In the genomic region with DNA sequence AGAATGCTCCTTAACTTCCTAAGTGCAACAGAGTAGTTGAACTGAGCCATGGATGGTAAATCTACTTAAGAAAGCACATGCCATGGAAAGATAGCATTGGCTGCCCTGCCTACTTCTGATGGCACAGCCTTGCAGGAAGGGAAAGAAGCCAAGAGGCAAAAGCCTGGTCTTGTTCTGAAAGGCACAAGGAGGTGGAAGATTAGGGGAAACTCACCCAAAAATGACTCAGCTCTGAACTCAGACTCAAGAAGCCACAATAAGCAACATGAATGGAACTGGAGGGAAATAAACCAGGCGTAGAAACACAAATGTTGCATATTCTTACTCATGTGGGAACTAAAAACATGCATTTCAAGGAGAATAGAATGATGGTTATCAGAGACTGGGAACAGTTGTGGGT, we compare ENCODE assay signal across 10 cellular contexts. TPM values are rescaled to one million over a fixed set of nuclear protein-coding genes. Genes with fewer than 3 reads are reported as not detected.
DNase-seq lines count a peak whose midpoint lies in the region; ATAC-seq and TF ChIP-seq lines count a peak whose summit lies in the region.
"Had no signal": no experiment of that assay in that cellular context is flagged by ENCODE, and none has a peak within 500 bp of the region (broad histone marks: within the 10 kb centered on the region; RNA-seq: fewer than 3 reads in every experiment).

No MANE protein-coding gene starts in this region.

- POLR2A ChIA-PET in MCF 10A (lab: Yijun Ruan, JAX) = no interaction called here

- TF ChIP-seq CTCF in GM13976 (IDR thresholded peaks at IDR 0.05; ENCODE audit: borderline replicate concordance, control extremely low read depth, extremely low read depth, insufficient read depth, missing control alignments) = no peak
- no peak for TF ChIP-seq CTCF in MCF 10A (IDR thresholded peaks at IDR 0.05; ENCODE audit: unreplicated experiment)

- CTCF ChIA-PET in MCF 10A (lab: Yijun Ruan, JAX) = no interaction called here

- intact Hi-C loops in activated T-helper 2 cell treated with anti-CD3 and anti-CD28 coated beads, Interferon-gamma antibody, Interleukin-2, Interleukin-4, amounts not matched to agents 10 μg/mL and 5 μg/mL and 100 μg/mL, durations not matched to agents 14 hours and 24 hours and 36 hours (cut with micrococcal nuclease) = no loop called here
- intact Hi-C loops in MCF 10A (cut with micrococcal nuclease) = no loop called here

- in situ Hi-C loops in GM13976 (cut with MboI; ENCODE audit: low sequenced_read_pairs, unreplicated experiment) = no loop called here

- H3K36me3 Mint-ChIP-seq in activated T-helper 2 cell treated with anti-CD3 and anti-CD28 coated beads, Interferon-gamma antibody, Interleukin-2, Interleukin-4, amounts not matched to agents 10 μg/mL and 5 μg/mL and 100 μg/mL, durations not matched to agents 14 hours and 24 hours and 36 hours (ENCODE audit: low read depth) = no peaks in the 10 kb centered on the region
- H3K36me3 Mint-ChIP-seq in MCF 10A (ENCODE audit: insufficient read depth, unreplicated experiment) = no peaks in the 10 kb centered on the region

- H3K9me3 Mint-ChIP-seq in activated T-helper 2 cell treated with anti-CD3 and anti-CD28 coated beads, Interferon-gamma antibody, Interleukin-2, Interleukin-4, amounts not matched to agents 10 μg/mL and 5 μg/mL and 100 μg/mL, durations not matched to agents 14 hours and 24 hours and 36 hours = peaks cover 4% of the 10 kb centered on the region
- H3K9me3 Mint-ChIP-seq in MCF 10A (ENCODE audit: unreplicated experiment) = no peaks in the 10 kb centered on the region

- peak; percentile 14 for DNase-seq in GM13976 (ENCODE audit: low spot score)
- DNase-seq in activated T-helper 2 cell treated with anti-CD3 and anti-CD28 coated beads, Interferon-gamma antibody, Interleukin-2, Interleukin-4, amounts not matched to agents 10 μg/mL and 5 μg/mL and 100 μg/mL, durations not matched to agents 14 hours and 24 hours and 36 hours (ENCODE audit: low spot score) = no peak
- no peak for DNase-seq in activated gamma-delta T cell treated with Interleukin-2 at 50 U/mL for 16 hours
- no peak for DNase-seq in MCF 10A (ENCODE audit: unreplicated experiment)
- DNase-seq in NCI-H2081 (lab: John Stamatoyannopoulos, UW) = no peak
- DNase-seq: amniotic stem cell, NCI-H2029 had no signal

- H3K27me3 Mint-ChIP-seq in activated T-helper 2 cell treated with anti-CD3 and anti-CD28 coated beads, Interferon-gamma antibody, Interleukin-2, Interleukin-4, amounts not matched to agents 10 μg/mL and 5 μg/mL and 100 μg/mL, durations not matched to agents 14 hours and 24 hours and 36 hours (ENCODE audit: low read depth) = peaks cover 19% of the 10 kb centered on the region
- H3K27me3 Mint-ChIP-seq in MCF 10A (ENCODE audit: insufficient read depth, unreplicated experiment) = peaks cover 34% of the 10 kb centered on the region

- peaks cover 16% of the 10 kb centered on the region for H3K4me1 Mint-ChIP-seq in activated T-helper 2 cell treated with anti-CD3 and anti-CD28 coated beads, Interferon-gamma antibody, Interleukin-2, Interleukin-4, amounts not matched to agents 10 μg/mL and 5 μg/mL and 100 μg/mL, durations not matched to agents 14 hours and 24 hours and 36 hours (ENCODE audit: low read depth)
- H3K4me1 Mint-ChIP-seq in MCF 10A (ENCODE audit: insufficient read depth, unreplicated experiment) = no peaks in the 10 kb centered on the region

- no TSS peak for BruUV-seq in MCF 10A (replicated peaks; lab: Mats Ljungman, UMichigan)

- H3K4me3 Mint-ChIP-seq in activated T-helper 2 cell treated with anti-CD3 and anti-CD28 coated beads, Interferon-gamma antibody, Interleukin-2, Interleukin-4, amounts not matched to agents 10 μg/mL and 5 μg/mL and 100 μg/mL, durations not matched to agents 14 hours and 24 hours and 36 hours (ENCODE audit: low read depth) = no peak overlapping the region
- no peak overlapping the region for H3K4me3 Mint-ChIP-seq in MCF 10A (ENCODE audit: unreplicated experiment)

- ATAC-seq in GM19452 (IDR thresholded peaks at IDR 0.05; ENCODE audit: unreplicated experiment) (peak; percentile 51), HG03139 (IDR thresholded peaks at IDR 0.05; ENCODE audit: unreplicated experiment) (peak; percentile 35), SK-N-SH treated with all-trans-retinoic acid at 6 μM for 48 hours (no peak)

- peak overlapping the region; percentile 48 for H3K27ac Mint-ChIP-seq in activated T-helper 2 cell treated with anti-CD3 and anti-CD28 coated beads, Interferon-gamma antibody, Interleukin-2, Interleukin-4, amounts not matched to agents 10 μg/mL and 5 μg/mL and 100 μg/mL, durations not matched to agents 14 hours and 24 hours and 36 hours
- H3K27ac Mint-ChIP-seq in MCF 10A (ENCODE audit: low read depth, unreplicated experiment) = no peak overlapping the region

TF ChIP-seq in SK-N-SH treated with all-trans-retinoic acid at 6 μM for 48 hours, 23 proteins besides CTCF, POLR2A, EP300 and RAD21:
- TF ChIP-seq ZFP3 (CRISPR knock-in tag; IDR thresholded peaks at IDR 0.05) = no peak
- TF ChIP-seq, protein P1, sequence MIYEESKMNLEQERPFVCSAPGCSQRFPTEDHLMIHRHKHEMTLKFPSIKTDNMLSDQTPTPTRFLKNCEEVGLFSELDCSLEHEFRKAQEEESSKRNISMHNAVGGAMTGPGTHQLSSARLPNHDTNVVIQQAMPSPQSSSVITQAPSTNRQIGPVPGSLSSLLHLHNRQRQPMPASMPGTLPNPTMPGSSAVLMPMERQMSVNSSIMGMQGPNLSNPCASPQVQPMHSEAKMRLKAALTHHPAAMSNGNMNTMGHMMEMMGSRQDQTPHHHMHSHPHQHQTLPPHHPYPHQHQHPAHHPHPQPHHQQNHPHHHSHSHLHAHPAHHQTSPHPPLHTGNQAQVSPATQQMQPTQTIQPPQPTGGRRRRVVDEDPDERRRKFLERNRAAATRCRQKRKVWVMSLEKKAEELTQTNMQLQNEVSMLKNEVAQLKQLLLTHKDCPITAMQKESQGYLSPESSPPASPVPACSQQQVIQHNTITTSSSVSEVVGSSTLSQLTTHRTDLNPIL (CRISPR knock-in tag; IDR thresholded peaks at IDR 0.05; ENCODE audit: low read depth) = no peak
- no peak for TF ChIP-seq OSR1 (CRISPR knock-in tag; IDR thresholded peaks at IDR 0.05)
- TF ChIP-seq, protein P2, sequence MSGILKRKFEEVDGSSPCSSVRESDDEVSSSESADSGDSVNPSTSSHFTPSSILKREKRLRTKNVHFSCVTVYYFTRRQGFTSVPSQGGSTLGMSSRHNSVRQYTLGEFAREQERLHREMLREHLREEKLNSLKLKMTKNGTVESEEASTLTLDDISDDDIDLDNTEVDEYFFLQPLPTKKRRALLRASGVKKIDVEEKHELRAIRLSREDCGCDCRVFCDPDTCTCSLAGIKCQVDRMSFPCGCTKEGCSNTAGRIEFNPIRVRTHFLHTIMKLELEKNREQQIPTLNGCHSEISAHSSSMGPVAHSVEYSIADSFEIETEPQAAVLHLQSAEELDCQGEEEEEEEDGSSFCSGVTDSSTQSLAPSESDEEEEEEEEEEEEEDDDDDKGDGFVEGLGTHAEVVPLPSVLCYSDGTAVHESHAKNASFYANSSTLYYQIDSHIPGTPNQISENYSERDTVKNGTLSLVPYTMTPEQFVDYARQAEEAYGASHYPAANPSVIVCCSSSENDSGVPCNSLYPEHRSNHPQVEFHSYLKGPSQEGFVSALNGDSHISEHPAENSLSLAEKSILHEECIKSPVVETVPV (CRISPR knock-in tag; IDR thresholded peaks at IDR 0.05) = no peak
- TF ChIP-seq ZNF70 (CRISPR knock-in tag; IDR thresholded peaks at IDR 0.05) = no peak
- no peak for TF ChIP-seq BACH2 (CRISPR knock-in tag; IDR thresholded peaks at IDR 0.05; ENCODE audit: borderline replicate concordance)
- TF ChIP-seq SNAI2 (CRISPR knock-in tag; IDR thresholded peaks at IDR 0.05) = no peak
- no peak for TF ChIP-seq PPARA (CRISPR knock-in tag; IDR thresholded peaks at IDR 0.05; ENCODE audit: borderline replicate concordance)
- no peak for TF ChIP-seq ZNF565 (CRISPR knock-in tag; conservative IDR thresholded peaks at IDR 0.05; ENCODE audit: low read depth)
- no peak for TF ChIP-seq ISL1 (CRISPR knock-in tag; IDR thresholded peaks at IDR 0.05)
- TF ChIP-seq ZNF8 (CRISPR knock-in tag; IDR thresholded peaks at IDR 0.05) = no peak
- TF ChIP-seq ARNTL (CRISPR knock-in tag; IDR thresholded peaks at IDR 0.05; ENCODE audit: borderline replicate concordance, low read depth) = no peak
- TF ChIP-seq, protein P3, sequence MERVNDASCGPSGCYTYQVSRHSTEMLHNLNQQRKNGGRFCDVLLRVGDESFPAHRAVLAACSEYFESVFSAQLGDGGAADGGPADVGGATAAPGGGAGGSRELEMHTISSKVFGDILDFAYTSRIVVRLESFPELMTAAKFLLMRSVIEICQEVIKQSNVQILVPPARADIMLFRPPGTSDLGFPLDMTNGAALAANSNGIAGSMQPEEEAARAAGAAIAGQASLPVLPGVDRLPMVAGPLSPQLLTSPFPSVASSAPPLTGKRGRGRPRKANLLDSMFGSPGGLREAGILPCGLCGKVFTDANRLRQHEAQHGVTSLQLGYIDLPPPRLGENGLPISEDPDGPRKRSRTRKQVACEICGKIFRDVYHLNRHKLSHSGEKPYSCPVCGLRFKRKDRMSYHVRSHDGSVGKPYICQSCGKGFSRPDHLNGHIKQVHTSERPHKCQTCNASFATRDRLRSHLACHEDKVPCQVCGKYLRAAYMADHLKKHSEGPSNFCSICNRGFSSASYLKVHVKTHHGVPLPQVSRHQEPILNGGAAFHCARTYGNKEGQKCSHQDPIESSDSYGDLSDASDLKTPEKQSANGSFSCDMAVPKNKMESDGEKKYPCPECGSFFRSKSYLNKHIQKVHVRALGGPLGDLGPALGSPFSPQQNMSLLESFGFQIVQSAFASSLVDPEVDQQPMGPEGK (CRISPR knock-in tag; IDR thresholded peaks at IDR 0.05; ENCODE audit: borderline replicate concordance) = no peak
- no peak for TF ChIP-seq ZC3H10 (CRISPR knock-in tag; IDR thresholded peaks at IDR 0.05)
- no peak for TF ChIP-seq GLIS3 (CRISPR knock-in tag; IDR thresholded peaks at IDR 0.05)

RNA-seq across cellular contexts. Expression of a gene that starts 20.8 kb away (rescaled TPM):
- 0.21 and 0.32 TPM in 2 replicates for total RNA-seq in activated T-helper 2 cell treated with anti-CD3 and anti-CD28 coated beads, Interferon-gamma antibody, Interleukin-2, Interleukin-4, amounts not matched to agents 10 μg/mL and 5 μg/mL and 100 μg/mL, durations not matched to agents 14 hours and 24 hours and 36 hours
- total RNA-seq in MCF 10A (2022) = not detected in 2 replicates

RNA-seq across cellular contexts. Expression of a gene that starts 37.8 kb away (rescaled TPM):
- total RNA-seq in activated T-helper 2 cell treated with anti-CD3 and anti-CD28 coated beads, Interferon-gamma antibody, Interleukin-2, Interleukin-4, amounts not matched to agents 10 μg/mL and 5 μg/mL and 100 μg/mL, durations not matched to agents 14 hours and 24 hours and 36 hours = not detected in 2 replicates
- not detected in 2 replicates for total RNA-seq in MCF 10A (2022)
